18 cellular contexts compared by ENCODE assay signal in the genomic region with DNA sequence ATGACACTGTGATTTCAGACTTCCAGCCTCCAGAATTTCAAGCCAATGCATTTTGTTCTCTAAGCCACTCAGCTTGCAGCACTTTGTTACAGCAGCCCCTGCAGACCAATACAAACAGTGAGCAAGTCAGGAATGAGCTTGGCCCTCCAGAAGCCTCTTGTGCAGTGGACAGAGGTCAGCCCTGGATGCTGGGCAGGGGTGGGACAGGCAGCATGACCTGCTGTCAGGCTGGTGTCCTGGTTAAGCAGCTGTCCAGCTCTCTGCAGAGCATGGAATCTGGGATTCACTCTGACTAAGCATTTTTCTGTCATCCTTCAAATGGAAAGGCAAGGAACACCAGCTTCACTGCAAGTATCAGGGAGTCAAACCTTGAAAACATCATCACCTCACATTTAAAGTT.
DNase-seq lines count a peak whose midpoint lies in the region; ATAC-seq, FAIRE-seq and TF ChIP-seq lines count a peak whose summit lies in the region.
"Had no signal": no experiment of that assay in that cellular context is flagged by ENCODE, and none has a peak within 500 bp of the region (broad histone marks: within the 10 kb centered on the region; RNA-seq: fewer than 3 reads in every experiment).

No MANE protein-coding gene starts in this region.

- TF ChIP-seq POLR2A in HepG2 (IDR thresholded peaks at IDR 0.05; ENCODE audit: insufficient read depth in 1 of 2, low read depth in 2 of 2, low read length in 2 of 2) = no peak
- no peak for TF ChIP-seq POLR2A in spleen (IDR thresholded peaks at IDR 0.05)

- ATAC-seq in HepG2 (no peak), GM21367 (IDR thresholded peaks at IDR 0.05; ENCODE audit: unreplicated experiment) (no peak)
- ATAC-seq: Panc1 had no signal

- POLR2A ChIA-PET in HepG2 (lab: Yijun Ruan, JAX) = no interaction called here

- DNase-seq in SHP77 (lab: John Stamatoyannopoulos, UW) = peak; percentile 26 to 29
- no peak for DNase-seq in SHP77 treated with DMSO at 0.1 percent for 48 hours (lab: John Stamatoyannopoulos, UW)
- DNase-seq in amniotic epithelial cell (ENCODE audit: low read depth) = peak; percentile 28
- no peak for DNase-seq in HepG2 (ENCODE audit: low spot score)
- DNase-seq in stimulated activated CD4-positive, alpha-beta T cell treated with anti-CD3 and anti-CD28 coated beads, Interleukin-12 subunit alpha, Interleukin-12 subunit beta, amount 100 ng/mL, for 4 hours = no peak
- no peak for DNase-seq in mesenteric fat pad (ENCODE audit: low spot score)
- no peak for DNase-seq in spleen
- DNase-seq: 8988T; CD8-positive, alpha-beta memory T cell; HCEC 1CT; MV-4-11; NCI-H1436; NCI-H2081 treated with DMSO at 0.1 percent for 48 hours; NCI-H510A treated with DMSO at 0.1 percent for 48 hours; SK-N-SH had no signal

- H4K20me1 ChIP-seq in HepG2 (ENCODE audit: insufficient read depth, low read length) = no peaks in the 10 kb centered on the region
- H4K20me1 ChIP-seq: BLaER1 treated with 17β-estradiol and CSF1 and Interleukin-3, amounts not matched to agents 10 nM and 100 nM had no signal

- FAIRE-seq in HepG2 (lab: Jason Lieb, UNC) = no peak

- H3K4me1 ChIP-seq in HepG2 (ENCODE audit: insufficient read depth, low read length) (no peaks in the 10 kb centered on the region), spleen (no peaks in the 10 kb centered on the region)

- H3K9me3 ChIP-seq in HepG2 (ENCODE audit: low read length) (no peaks in the 10 kb centered on the region), spleen (peaks cover 0 to 11% (median 6%) of the 10 kb centered on the region in 8 donors)
- H3K9me3 ChIP-seq: SK-N-SH had no signal

- H3K4me3 ChIP-seq in HepG2 (replicated peaks in 1 of 3; ENCODE audit: insufficient read depth in 1 of 3, low read depth in 2 of 3, low read length in 3 of 3) (no peak overlapping the region), spleen (no peak overlapping the region)
- H3K4me3 ChIP-seq: BLaER1 treated with 17β-estradiol and CSF1 and Interleukin-3, amounts not matched to agents 10 nM and 100 nM had no signal

- no peak overlapping the region for H3K4me2 ChIP-seq in HepG2 (ENCODE audit: low read depth, low read length)
- H3K4me2 ChIP-seq: BLaER1 treated with 17β-estradiol and CSF1 and Interleukin-3, amounts not matched to agents 10 nM and 100 nM; SK-N-SH had no signal

- no TSS peak for BruUV-seq in HepG2 (replicated peaks; lab: Mats Ljungman, UMichigan)

- no peak overlapping the region for H2AFZ ChIP-seq in HepG2 (ENCODE audit: low read length)

- in situ Hi-C loops in HepG2 (cut with HindIII; ENCODE audit: extremely low pct_ligation_motif_present, low pct_unique_long_range_greater_than_20kb) = no loop called here

- no peaks in the 10 kb centered on the region for H3K36me3 ChIP-seq in HepG2 (replicated peaks in 1 of 2; ENCODE audit: control insufficient read depth in 1 of 2, insufficient read depth in 2 of 2, low read length in 2 of 2)
- no peaks in the 10 kb centered on the region for H3K36me3 ChIP-seq in spleen
- H3K36me3 ChIP-seq: BLaER1 treated with 17β-estradiol and CSF1 and Interleukin-3, amounts not matched to agents 10 nM and 100 nM had no signal

- intact Hi-C loops in HepG2 (cut with micrococcal nuclease; ENCODE audit: unreplicated experiment) = no loop called here
- intact Hi-C loops in spleen (cut with DNase I; ENCODE audit: low total_unique reads) = no loop called here

- TF ChIP-seq CTCF in HepG2 (CRISPR knock-in tag; IDR thresholded peaks at IDR 0.05) (no peak), spleen (IDR thresholded peaks at IDR 0.05 in 8 of 11, conservative IDR thresholded peaks at IDR 0.05 in 3 of 11) (no peak)

- CTCF ChIA-PET in HepG2 (lab: Yijun Ruan, JAX; ENCODE audit: low intra/inter-chr PET ratio, low total read pairs) = no interaction called here

- no peak for TF ChIP-seq RAD21 in HepG2 (CRISPR knock-in tag; IDR thresholded peaks at IDR 0.05)

- H3K27ac ChIP-seq in HepG2 (ENCODE audit: extremely low read length, insufficient read depth, low read length) = no peak overlapping the region
- H3K27ac ChIP-seq in spleen = no peak overlapping the region
- H3K27ac ChIP-seq: BLaER1 treated with 17β-estradiol and CSF1 and Interleukin-3, amounts not matched to agents 10 nM and 100 nM had no signal

- no peaks in the 10 kb centered on the region for H3K79me2 ChIP-seq in HepG2 (ENCODE audit: insufficient read depth, low read length)

- TF ChIP-seq EP300 in HepG2 (IDR thresholded peaks at IDR 0.05; ENCODE audit: low read depth in 2 of 2, low read length in 2 of 2) (no peak), HepG2 (CRISPR knock-in tag; IDR thresholded peaks at IDR 0.05; ENCODE audit: borderline replicate concordance) (no peak)

- H3K27me3 ChIP-seq in HepG2 (ENCODE audit: control insufficient read depth in 1 of 2, insufficient read depth in 2 of 2, low read length in 2 of 2) (no peaks in the 10 kb centered on the region), spleen (replicated peaks in 1 of 7) (no peaks in the 10 kb centered on the region)
- H3K27me3 ChIP-seq: BLaER1 treated with 17β-estradiol and CSF1 and Interleukin-3, amounts not matched to agents 10 nM and 100 nM had no signal

- no peak overlapping the region for H3K9ac ChIP-seq in HepG2 (ENCODE audit: insufficient read depth, low read depth, low read length)
- H3K9ac ChIP-seq: BLaER1 treated with 17β-estradiol and CSF1 and Interleukin-3, amounts not matched to agents 10 nM and 100 nM; SK-N-SH had no signal

TF ChIP-seq in HepG2, 621 proteins besides CTCF, POLR2A, EP300 and RAD21:
- 0 out of 2 replicates have a peak, but pooled peaks have one; percentile 53 for TF ChIP-seq RBAK (CRISPR knock-in tag; IDR thresholded peaks at IDR 0.05)
- TF ChIP-seq, protein P1, sequence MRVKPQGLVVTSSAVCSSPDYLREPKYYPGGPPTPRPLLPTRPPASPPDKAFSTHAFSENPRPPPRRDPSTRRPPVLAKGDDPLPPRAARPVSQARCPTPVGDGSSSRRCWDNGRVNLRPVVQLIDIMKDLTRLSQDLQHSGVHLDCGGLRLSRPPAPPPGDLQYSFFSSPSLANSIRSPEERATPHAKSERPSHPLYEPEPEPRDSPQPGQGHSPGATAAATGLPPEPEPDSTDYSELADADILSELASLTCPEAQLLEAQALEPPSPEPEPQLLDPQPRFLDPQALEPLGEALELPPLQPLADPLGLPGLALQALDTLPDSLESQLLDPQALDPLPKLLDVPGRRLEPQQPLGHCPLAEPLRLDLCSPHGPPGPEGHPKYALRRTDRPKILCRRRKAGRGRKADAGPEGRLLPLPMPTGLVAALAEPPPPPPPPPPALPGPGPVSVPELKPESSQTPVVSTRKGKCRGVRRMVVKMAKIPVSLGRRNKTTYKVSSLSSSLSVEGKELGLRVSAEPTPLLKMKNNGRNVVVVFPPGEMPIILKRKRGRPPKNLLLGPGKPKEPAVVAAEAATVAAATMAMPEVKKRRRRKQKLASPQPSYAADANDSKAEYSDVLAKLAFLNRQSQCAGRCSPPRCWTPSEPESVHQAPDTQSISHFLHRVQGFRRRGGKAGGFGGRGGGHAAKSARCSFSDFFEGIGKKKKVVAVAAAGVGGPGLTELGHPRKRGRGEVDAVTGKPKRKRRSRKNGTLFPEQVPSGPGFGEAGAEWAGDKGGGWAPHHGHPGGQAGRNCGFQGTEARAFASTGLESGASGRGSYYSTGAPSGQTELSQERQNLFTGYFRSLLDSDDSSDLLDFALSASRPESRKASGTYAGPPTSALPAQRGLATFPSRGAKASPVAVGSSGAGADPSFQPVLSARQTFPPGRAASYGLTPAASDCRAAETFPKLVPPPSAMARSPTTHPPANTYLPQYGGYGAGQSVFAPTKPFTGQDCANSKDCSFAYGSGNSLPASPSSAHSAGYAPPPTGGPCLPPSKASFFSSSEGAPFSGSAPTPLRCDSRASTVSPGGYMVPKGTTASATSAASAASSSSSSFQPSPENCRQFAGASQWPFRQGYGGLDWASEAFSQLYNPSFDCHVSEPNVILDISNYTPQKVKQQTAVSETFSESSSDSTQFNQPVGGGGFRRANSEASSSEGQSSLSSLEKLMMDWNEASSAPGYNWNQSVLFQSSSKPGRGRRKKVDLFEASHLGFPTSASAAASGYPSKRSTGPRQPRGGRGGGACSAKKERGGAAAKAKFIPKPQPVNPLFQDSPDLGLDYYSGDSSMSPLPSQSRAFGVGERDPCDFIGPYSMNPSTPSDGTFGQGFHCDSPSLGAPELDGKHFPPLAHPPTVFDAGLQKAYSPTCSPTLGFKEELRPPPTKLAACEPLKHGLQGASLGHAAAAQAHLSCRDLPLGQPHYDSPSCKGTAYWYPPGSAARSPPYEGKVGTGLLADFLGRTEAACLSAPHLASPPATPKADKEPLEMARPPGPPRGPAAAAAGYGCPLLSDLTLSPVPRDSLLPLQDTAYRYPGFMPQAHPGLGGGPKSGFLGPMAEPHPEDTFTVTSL (CRISPR knock-in tag; IDR thresholded peaks at IDR 0.05; ENCODE audit: borderline replicate concordance) = no peak
- TF ChIP-seq ZNF337 (CRISPR knock-in tag; IDR thresholded peaks at IDR 0.05; ENCODE audit: borderline replicate concordance, low read depth) = no peak
- no peak for TF ChIP-seq ZFP82 (CRISPR knock-in tag; IDR thresholded peaks at IDR 0.05; ENCODE audit: borderline replicate concordance)
- no peak for TF ChIP-seq NCOA2 (CRISPR knock-in tag; IDR thresholded peaks at IDR 0.05)
- TF ChIP-seq, protein P2, sequence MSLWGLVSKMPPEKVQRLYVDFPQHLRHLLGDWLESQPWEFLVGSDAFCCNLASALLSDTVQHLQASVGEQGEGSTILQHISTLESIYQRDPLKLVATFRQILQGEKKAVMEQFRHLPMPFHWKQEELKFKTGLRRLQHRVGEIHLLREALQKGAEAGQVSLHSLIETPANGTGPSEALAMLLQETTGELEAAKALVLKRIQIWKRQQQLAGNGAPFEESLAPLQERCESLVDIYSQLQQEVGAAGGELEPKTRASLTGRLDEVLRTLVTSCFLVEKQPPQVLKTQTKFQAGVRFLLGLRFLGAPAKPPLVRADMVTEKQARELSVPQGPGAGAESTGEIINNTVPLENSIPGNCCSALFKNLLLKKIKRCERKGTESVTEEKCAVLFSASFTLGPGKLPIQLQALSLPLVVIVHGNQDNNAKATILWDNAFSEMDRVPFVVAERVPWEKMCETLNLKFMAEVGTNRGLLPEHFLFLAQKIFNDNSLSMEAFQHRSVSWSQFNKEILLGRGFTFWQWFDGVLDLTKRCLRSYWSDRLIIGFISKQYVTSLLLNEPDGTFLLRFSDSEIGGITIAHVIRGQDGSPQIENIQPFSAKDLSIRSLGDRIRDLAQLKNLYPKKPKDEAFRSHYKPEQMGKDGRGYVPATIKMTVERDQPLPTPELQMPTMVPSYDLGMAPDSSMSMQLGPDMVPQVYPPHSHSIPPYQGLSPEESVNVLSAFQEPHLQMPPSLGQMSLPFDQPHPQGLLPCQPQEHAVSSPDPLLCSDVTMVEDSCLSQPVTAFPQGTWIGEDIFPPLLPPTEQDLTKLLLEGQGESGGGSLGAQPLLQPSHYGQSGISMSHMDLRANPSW (CRISPR knock-in tag; IDR thresholded peaks at IDR 0.05; ENCODE audit: borderline replicate concordance) = no peak
- TF ChIP-seq ZNF383 (CRISPR knock-in tag; IDR thresholded peaks at IDR 0.05; ENCODE audit: borderline replicate concordance) = no peak

Comparison
In these comparisons a context has a peak if more than half of its experiments do, and no peak if none do; other contexts are left out.
1. DNase-seq: peak in SHP77 (2 of 2) and amniotic epithelial cell (single experiment); none in SHP77 treated with DMSO at 0.1 percent for 48 hours (single experiment), HepG2 (single experiment), stimulated activated CD4-positive, alpha-beta T cell treated with anti-CD3 and anti-CD28 coated beads, Interleukin-12 subunit alpha, Interleukin-12 subunit beta, amount 100 ng/mL, for 4 hours (single experiment), mesenteric fat pad (single experiment) and spleen (single experiment).